Comparison of ENCODE assay signal across 7 cellular contexts in genomic region chr6:30100585-30101422, GRCh38.
DNase-seq lines count a peak whose midpoint lies in the region; ATAC-seq and TF ChIP-seq lines count a peak whose summit lies in the region.

No MANE protein-coding gene starts in this region.

- in situ Hi-C loops in GM13976 (cut with MboI; ENCODE audit: low sequenced_read_pairs, unreplicated experiment), result no loop called here

- no peak for ATAC-seq in HG03460 (IDR thresholded peaks at IDR 0.05; ENCODE audit: unreplicated experiment)
- no peak for ATAC-seq in GM21447 (IDR thresholded peaks at IDR 0.05; ENCODE audit: unreplicated experiment)

- peak; percentile 43 for DNase-seq in GM13976 (ENCODE audit: low spot score)
- no peak for DNase-seq in SK-N-MC (ENCODE audit: low read depth, low spot score)
- peak; percentile 15 for DNase-seq in effector CD8-positive, alpha-beta T cell (lab: John Stamatoyannopoulos, UW)
- no peak for DNase-seq in NCI-H1436 treated with DMSO at 0.1 percent for 48 hours (lab: John Stamatoyannopoulos, UW)

- H3K36me3 ChIP-seq in SK-N-MC (ENCODE audit: insufficient read depth, low read length) (no peaks in the 10 kb centered on the region), muscle layer of duodenum (ENCODE audit: control insufficient read depth in 1 of 2, insufficient read depth in 2 of 2, low read length in 2 of 2) (no peaks in the 10 kb centered on the region)

- peaks cover 14% of the 10 kb centered on the region for H3K27me3 ChIP-seq in muscle layer of duodenum (ENCODE audit: low read depth, low read length)

- no peak overlapping the region for H3K9ac ChIP-seq in SK-N-MC (ENCODE audit: insufficient read length)

- H3K4me3 ChIP-seq in SK-N-MC (peak overlapping the region; percentile 77; the same call in 1 of the 2 replicates), muscle layer of duodenum (ENCODE audit: low read depth in 1 of 2, low read length in 2 of 2) (peak overlapping the region; percentile 52 to 59)

- H3K4me1 ChIP-seq in muscle layer of duodenum (ENCODE audit: control insufficient read depth in 1 of 2, insufficient read depth in 2 of 2, low read length in 2 of 2), result peaks cover 19 to 33% of the 10 kb centered on the region in 2 donors

- TF ChIP-seq CTCF in GM13976 (IDR thresholded peaks at IDR 0.05; ENCODE audit: borderline replicate concordance, control extremely low read depth, extremely low read depth, insufficient read depth, missing control alignments), result no peak

- H3K27ac ChIP-seq in SK-N-MC (no peak overlapping the region), muscle layer of duodenum (ENCODE audit: low read length) (peak overlapping the region; percentile 10)

- H3K9me3 ChIP-seq in SK-N-MC (ENCODE audit: low read depth, low read length) (no peaks in the 10 kb centered on the region), muscle layer of duodenum (ENCODE audit: control insufficient read depth in 1 of 2, low read length in 2 of 2) (no peaks in the 10 kb centered on the region)

Comparison
In these comparisons a context has a peak if more than half of its experiments do, and no peak if none do; other contexts are left out.
1. DNase-seq: peak in GM13976 (single experiment) and effector CD8-positive, alpha-beta T cell (single experiment); none in SK-N-MC (single experiment) and NCI-H1436 treated with DMSO at 0.1 percent for 48 hours (single experiment).